ENCODE assay signal across 20 cellular contexts in genomic region chr10:12940791-12941190, GRCh38.
"Had no signal": no experiment of that assay in that cellular context is flagged by ENCODE, and none has a peak within 500 bp of the region (broad histone marks: within the 10 kb centered on the region; RNA-seq: fewer than 3 reads in every experiment).

No MANE protein-coding gene starts in this region.

- DNase-seq: Kasumi-1, KG1, MM.1S, NCI-H1048, NCI-H1105, NCI-H1417, NCI-H146, NCI-H1694 treated with DMSO at 0.1 percent for 48 hours, NCI-H2029, NCI-H2081 treated with DMSO at 0.1 percent for 48 hours, NCI-H2171, NCI-H226, NCI-H446, NCI-H510A, NCI-H524 treated with DMSO at 0.1 percent for 48 hours, NCI-H69, NCI-H774, SHP77 treated with DMSO at 0.1 percent for 48 hours, SJCRH30 had no signal

- H3K9me3 ChIP-seq: SJCRH30 had no signal

- H3K27me3 ChIP-seq: SJCRH30 had no signal

- H3K4me3 ChIP-seq: SJCRH30 had no signal

- H3K27ac ChIP-seq: HL-60, SJCRH30 had no signal
